Comparison of ENCODE assay signal across 8 cellular contexts in the genomic region with DNA sequence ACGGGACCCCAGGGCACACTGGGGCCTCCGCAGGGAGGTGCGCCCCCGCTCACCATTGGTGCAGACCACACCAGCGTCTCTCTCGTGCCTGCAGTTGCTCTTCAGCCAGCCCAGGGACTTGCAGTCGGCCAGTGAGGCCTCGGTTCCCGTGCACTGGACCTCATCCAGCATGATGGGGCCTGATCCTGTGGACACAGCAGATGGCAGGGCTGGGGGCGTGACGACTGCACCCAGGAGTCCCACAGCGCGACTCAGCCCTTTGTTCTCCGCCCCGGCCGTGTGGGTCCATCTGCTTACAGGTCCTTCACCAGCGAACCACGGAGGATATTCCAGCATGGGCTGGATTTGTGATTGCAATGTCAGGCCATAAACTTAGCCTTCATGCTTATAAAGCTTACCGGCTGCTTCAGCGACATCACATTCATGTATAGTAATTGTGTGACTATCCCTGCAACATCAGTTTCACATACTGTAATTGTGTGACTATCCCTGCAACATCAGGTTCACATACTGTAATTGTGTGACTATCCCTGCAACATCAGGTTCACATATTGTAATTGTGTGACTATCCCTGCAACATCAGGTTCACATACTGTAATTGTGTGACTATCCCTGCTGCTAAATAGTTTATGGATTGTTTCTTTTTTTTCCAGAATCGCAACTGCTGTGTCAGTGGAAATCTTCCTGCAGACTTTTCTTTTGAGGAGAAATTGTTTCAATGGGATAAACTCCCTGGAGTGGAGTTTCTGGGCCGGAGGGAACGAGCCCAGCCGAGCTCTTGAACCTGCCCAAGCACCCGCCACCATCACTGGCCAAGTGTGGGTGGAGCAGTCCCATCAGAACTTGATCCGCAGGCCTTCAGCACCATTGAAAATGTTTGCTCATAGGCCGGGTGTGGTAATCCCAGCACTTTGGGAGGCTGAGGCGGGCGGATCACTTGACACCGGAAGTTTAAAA. TPM values are rescaled to one million over a fixed set of nuclear protein-coding genes. Genes with fewer than 3 reads are reported as not detected.
DNase-seq lines count a peak whose midpoint lies in the region; ATAC-seq, FAIRE-seq and TF ChIP-seq lines count a peak whose summit lies in the region.

No MANE protein-coding gene starts in this region.

- no peaks in the 10 kb centered on the region for H3K27me3 ChIP-seq in rectal smooth muscle tissue (ENCODE audit: control insufficient read depth, insufficient read depth, low read length)

- peaks cover 23% of the 10 kb centered on the region for H3K4me1 ChIP-seq in rectal smooth muscle tissue (ENCODE audit: control insufficient read depth, insufficient read depth, low read length)

- FAIRE-seq in RCC 7860 (lab: Jason Lieb, UNC): no peak

- peak; percentile 39 to 57 for DNase-seq in NCI-H526 (lab: John Stamatoyannopoulos, UW)
- DNase-seq in NCI-H526 treated with DMSO at 0.1 percent for 48 hours (lab: John Stamatoyannopoulos, UW): no peak
- peak; percentile 16 for DNase-seq in glomerular endothelial cell (ENCODE audit: extremely low read depth, low read depth, low spot score)
- DNase-seq in islet precursor cell: no peak
- no peak for DNase-seq in RCC 7860 (ENCODE audit: low spot score)

- ATAC-seq in SK-N-SH treated with all-trans-retinoic acid at 6 μM for 48 hours (peak; percentile 3; the same call in 1 of the 3 replicates), HG03378 (IDR thresholded peaks at IDR 0.05; ENCODE audit: unreplicated experiment) (no peak)

- H3K9ac ChIP-seq in rectal smooth muscle tissue (ENCODE audit: low read length): no peak overlapping the region

- H3K27ac ChIP-seq in rectal smooth muscle tissue (ENCODE audit: low read depth, low read length): peak overlapping the region; percentile 50

- H3K36me3 ChIP-seq in rectal smooth muscle tissue (ENCODE audit: control insufficient read depth, insufficient read depth, low read length): peaks cover 2% of the 10 kb centered on the region

- H3K4me3 ChIP-seq in rectal smooth muscle tissue (ENCODE audit: low read length): peak overlapping the region; percentile 16

TF ChIP-seq in SK-N-SH treated with all-trans-retinoic acid at 6 μM for 48 hours, 23 proteins besides CTCF, POLR2A, EP300 and RAD21:
- TF ChIP-seq TOX (CRISPR knock-in tag; IDR thresholded peaks at IDR 0.05; ENCODE audit: borderline replicate concordance) (no peak), GLIS3 (CRISPR knock-in tag; IDR thresholded peaks at IDR 0.05) (no peak), SNAI2 (CRISPR knock-in tag; IDR thresholded peaks at IDR 0.05) (no peak), TCF4 (CRISPR knock-in tag; IDR thresholded peaks at IDR 0.05; ENCODE audit: borderline replicate concordance) (no peak)
TF ChIP-seq in SK-N-SH treated with all-trans-retinoic acid at 6 μM for 48 hours: peak in this region for 0.

RNA-seq across cellular contexts. Expression of a gene that starts 4.8 kb away (rescaled TPM):
- 107 and 129 TPM in 2 replicates for total RNA-seq in glomerular endothelial cell

RNA-seq across cellular contexts. Expression of a gene that starts 34.7 kb away (rescaled TPM):
- 62.4 and 65.3 TPM in 2 replicates for total RNA-seq in glomerular endothelial cell

RNA-seq across cellular contexts. Expression of a gene that starts 49.1 kb away (rescaled TPM):
- 5.5 and 7.3 TPM in 2 replicates for total RNA-seq in glomerular endothelial cell

RNA-seq across cellular contexts. Expression of a gene that starts 49.7 kb away (rescaled TPM):
- total RNA-seq in glomerular endothelial cell: 278 and 322 TPM in 2 replicates

Comparison
In these comparisons a context has a peak if more than half of its experiments do, and no peak if none do; other contexts are left out.
1. DNase-seq: peak in NCI-H526 (2 of 2) and glomerular endothelial cell (single experiment); none in NCI-H526 treated with DMSO at 0.1 percent for 48 hours (single experiment), islet precursor cell (single experiment) and RCC 7860 (single experiment).